Comparison of ENCODE assay signal across 26 cellular contexts in genomic region chr2:170336916-170337315, GRCh38.
"Had no signal": no experiment of that assay in that cellular context is flagged by ENCODE, and none has a peak within 500 bp of the region (broad histone marks: within the 10 kb centered on the region; RNA-seq: fewer than 3 reads in every experiment).

No MANE protein-coding gene starts in this region.

- H3K4me3 ChIP-seq: left lung, lower lobe of right lung, right atrium auricular region, skin epidermis, stomach, testis, thyroid gland, transverse colon, upper lobe of left lung, vagina had no signal

- H3K27me3 Mint-ChIP-seq: stimulated activated naive B cell treated with anti-CD40 and anti-IgM and Interleukin-4, amounts not matched to agents 10 μg/mL and 1 μg/mL and 100 μg/mL, for 72 hours had no signal

- DNase-seq: hypothalamus; immature natural killer cell; kidney; left colon; left lung; lower lobe of right lung; mammary epithelial cell; mesenchymal stem cell; naive thymus-derived CD8-positive, alpha-beta T cell; stimulated activated CD4-positive, alpha-beta T cell treated with anti-CD3 and anti-CD28 coated beads, Interleukin-12 subunit alpha, Interleukin-12 subunit beta, amount 100 ng/mL, for 4 hours; stimulated activated CD4-positive, alpha-beta T cell treated with anti-CD3 and anti-CD28 coated beads, Interleukin-15, amount 100 ng/mL, for 24 hours; stimulated activated CD4-positive, alpha-beta T cell treated with anti-CD3 and anti-CD28 coated beads, Interleukin-2, amount 100 ng/mL, for 24 hours; stimulated activated CD4-positive, alpha-beta T cell treated with anti-CD3 and anti-CD28 coated beads, Interleukin-4, amount 100 ng/mL, for 1 hour; stimulated activated naive B cell treated with anti-CD40 and anti-IgM and Interleukin-4, amounts not matched to agents 10 μg/mL and 1 μg/mL and 100 μg/mL, for 72 hours; stimulated activated naive CD8-positive, alpha-beta T cell treated with anti-CD3 and anti-CD28 coated beads, Interleukin-15, Interleukin-2, amounts not matched to agents 100 U/mL and 50 U/mL, for 24 hours; stomach; testis; thyroid gland; transverse colon; upper lobe of left lung had no signal

- H3K4me1 Mint-ChIP-seq: nephron had no signal

- H3K36me3 Mint-ChIP-seq: immature natural killer cell; naive thymus-derived CD8-positive, alpha-beta T cell; stimulated activated naive B cell treated with anti-CD40 and anti-IgM and Interleukin-4, amounts not matched to agents 10 μg/mL and 1 μg/mL and 100 μg/mL, for 72 hours had no signal

- H3K27me3 ChIP-seq: left lung, right atrium auricular region, stomach, testis, thyroid gland, upper lobe of left lung, vagina had no signal

- H3K9me3 ChIP-seq: left lung, lower lobe of right lung, right atrium auricular region, stomach, testis, thyroid gland, transverse colon, upper lobe of left lung, vagina had no signal

- H3K27ac ChIP-seq: left lung, lower lobe of right lung, right atrium auricular region, skin epidermis, stomach, testis, thyroid gland, transverse colon, upper lobe of left lung, vagina had no signal

- H3K9me3 Mint-ChIP-seq: immature natural killer cell; naive thymus-derived CD8-positive, alpha-beta T cell; stimulated activated naive B cell treated with anti-CD40 and anti-IgM and Interleukin-4, amounts not matched to agents 10 μg/mL and 1 μg/mL and 100 μg/mL, for 72 hours had no signal

- H3K4me1 ChIP-seq: left lung, lower lobe of right lung, right atrium auricular region, testis, transverse colon, upper lobe of left lung, vagina had no signal

- H3K36me3 ChIP-seq: left lung, lower lobe of right lung, right atrium auricular region, stomach, thyroid gland, transverse colon, upper lobe of left lung, vagina had no signal

- H3K4me3 Mint-ChIP-seq: immature natural killer cell; naive thymus-derived CD8-positive, alpha-beta T cell; nephron; stimulated activated naive B cell treated with anti-CD40 and anti-IgM and Interleukin-4, amounts not matched to agents 10 μg/mL and 1 μg/mL and 100 μg/mL, for 72 hours had no signal

- ATAC-seq: left colon; left lung; lower lobe of right lung; naive thymus-derived CD8-positive, alpha-beta T cell; sciatic nerve; stimulated activated naive B cell treated with anti-CD40 and anti-IgM and Interleukin-4, amounts not matched to agents 10 μg/mL and 1 μg/mL and 100 μg/mL, for 72 hours; stimulated activated naive CD8-positive, alpha-beta T cell treated with anti-CD3 and anti-CD28 coated beads, Interleukin-15, Interleukin-2, amounts not matched to agents 100 U/mL and 50 U/mL, for 24 hours had no signal

- H3K27ac Mint-ChIP-seq: immature natural killer cell; nephron; progenitor cell of endocrine pancreas; stimulated activated naive B cell treated with anti-CD40 and anti-IgM and Interleukin-4, amounts not matched to agents 10 μg/mL and 1 μg/mL and 100 μg/mL, for 72 hours had no signal
